In the genomic region with DNA sequence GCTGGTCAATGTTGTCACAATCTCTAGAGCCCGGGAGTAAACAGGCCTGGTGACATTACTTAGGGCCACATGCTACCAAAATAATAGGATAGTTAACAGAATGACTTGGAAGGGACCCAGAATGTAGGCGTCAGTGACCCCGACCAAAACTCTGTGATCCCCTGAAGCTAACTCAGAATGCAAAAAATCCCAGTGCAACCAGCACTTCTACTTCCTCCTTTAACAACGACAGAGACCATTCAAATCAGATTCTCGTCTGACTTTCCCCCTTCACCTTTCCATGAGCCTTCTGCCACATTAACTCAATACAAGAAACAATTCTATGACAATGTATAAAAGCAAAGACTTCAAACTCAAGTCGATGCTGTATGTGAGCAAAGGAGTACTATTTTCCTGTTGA, we compare ENCODE assay signal across 19 cellular contexts. TPM values are rescaled to one million over a fixed set of nuclear protein-coding genes. Genes with fewer than 3 reads are reported as not detected.
DNase-seq lines count a peak whose midpoint lies in the region; ATAC-seq and TF ChIP-seq lines count a peak whose summit lies in the region.
"Had no signal": no experiment of that assay in that cellular context is flagged by ENCODE, and none has a peak within 500 bp of the region (broad histone marks: within the 10 kb centered on the region; RNA-seq: fewer than 3 reads in every experiment).

No MANE protein-coding gene starts in this region.

- H3K9me3 Mint-ChIP-seq in GM23338, result no peaks in the 10 kb centered on the region

- CTCF ChIA-PET in Panc1 (lab: Charles Lee), result no interaction called here

- H4K20me1 ChIP-seq in GM23338 (replicated peaks; ENCODE audit: insufficient read depth), result no peaks in the 10 kb centered on the region
- H4K20me1 ChIP-seq: BLaER1 treated with 17β-estradiol and CSF1 and Interleukin-3, amounts not matched to agents 10 nM and 100 nM had no signal

- H3K4me1 Mint-ChIP-seq in GM23338, result no peaks in the 10 kb centered on the region

- H3K27ac Mint-ChIP-seq in GM23338, result no peak overlapping the region

- H3K27me3 ChIP-seq in GM23338 (ENCODE audit: insufficient read depth) (no peaks in the 10 kb centered on the region), Panc1 (ENCODE audit: control insufficient read depth, insufficient read depth, low read length) (no peaks in the 10 kb centered on the region), upper lobe of right lung (no peaks in the 10 kb centered on the region)
- H3K27me3 ChIP-seq: BLaER1 treated with 17β-estradiol and CSF1 and Interleukin-3, amounts not matched to agents 10 nM and 100 nM had no signal

- no peak for TF ChIP-seq POLR2A in lower leg skin (IDR thresholded peaks at IDR 0.05)

- H3K9me2 ChIP-seq in GM23338 (ENCODE audit: insufficient read depth), result no peaks in the 10 kb centered on the region

- no peak for TF ChIP-seq CTCF in GM12865 (IDR thresholded peaks at IDR 0.05; ENCODE audit: insufficient read depth, low read depth, low read length, missing control alignments)
- TF ChIP-seq CTCF in GM23338 (conservative IDR thresholded peaks at IDR 0.05; ENCODE audit: low read depth in 2 of 2), result no peak
- no peak for TF ChIP-seq CTCF in Panc1 (IDR thresholded peaks at IDR 0.05)
- TF ChIP-seq CTCF in upper lobe of right lung (IDR thresholded peaks at IDR 0.05), result no peak
- no peak for TF ChIP-seq CTCF in lower leg skin (IDR thresholded peaks at IDR 0.05)

- no peak overlapping the region for H3K4me3 ChIP-seq in GM12865 (ENCODE audit: low read depth, low read length)
- H3K4me3 ChIP-seq in GM23338, result no peak overlapping the region
- H3K4me3 ChIP-seq in Panc1 (ENCODE audit: low read depth in 2 of 2, low read length in 2 of 2), result no peak overlapping the region
- no peak overlapping the region for H3K4me3 ChIP-seq in upper lobe of right lung
- H3K4me3 ChIP-seq in lower leg skin (ENCODE audit: low read depth, poor library complexity, severe bottlenecking), result no peak overlapping the region
- H3K4me3 ChIP-seq: BLaER1 treated with 17β-estradiol and CSF1 and Interleukin-3, amounts not matched to agents 10 nM and 100 nM; PC-9; SK-N-MC had no signal

- 52 to 60% methylated on average over 6 of the region's 6 CpGs for WGBS in lower leg skin, 2 donors

- no peak overlapping the region for H3K27ac ChIP-seq in GM23338 (ENCODE audit: low read depth)
- H3K27ac ChIP-seq in Panc1 (ENCODE audit: low read length), result 0 out of 2 replicates have a peak overlapping the region, but pooled peaks have one; percentile 39
- H3K27ac ChIP-seq in upper lobe of right lung, result no peak overlapping the region
- H3K27ac ChIP-seq: PC-9, RWPE1, SK-N-MC had no signal

- H3K4me3 Mint-ChIP-seq in GM23338, result no peak overlapping the region

- POLR2A ChIA-PET in Panc1 (lab: Charles Lee), result no interaction called here

- no peaks in the 10 kb centered on the region for H3K36me3 Mint-ChIP-seq in GM23338 (ENCODE audit: low read depth)

- BruUV-seq in Panc1 (replicated peaks; lab: Mats Ljungman, UMichigan), result no TSS peak

- in situ Hi-C loops in Panc1 (cut with HindIII; ENCODE audit: low pct_unique_long_range_greater_than_20kb, low sequenced_read_pairs), result no loop called here

- H3K4me1 ChIP-seq in GM23338 (ENCODE audit: insufficient read depth), result no peaks in the 10 kb centered on the region
- peaks cover 7% of the 10 kb centered on the region for H3K4me1 ChIP-seq in Panc1 (ENCODE audit: control insufficient read depth, insufficient read depth, low read length)
- H3K4me1 ChIP-seq in upper lobe of right lung, result no peaks in the 10 kb centered on the region

- ATAC-seq in GM23338, result no peak
- no peak for ATAC-seq in Panc1
- ATAC-seq in upper lobe of right lung, result no peak
- no peak for ATAC-seq in GM18907 (IDR thresholded peaks at IDR 0.05; ENCODE audit: unreplicated experiment)
- no peak for ATAC-seq in HG02938 (IDR thresholded peaks at IDR 0.05; ENCODE audit: unreplicated experiment)

- H3K27me3 Mint-ChIP-seq in GM23338 (ENCODE audit: insufficient read depth, low read depth, poor library complexity), result no peaks in the 10 kb centered on the region

- no peaks in the 10 kb centered on the region for H3F3A ChIP-seq in GM23338 (replicated peaks; ENCODE audit: low read depth)

- H3K36me3 ChIP-seq in GM23338 (ENCODE audit: insufficient read depth) (no peaks in the 10 kb centered on the region), Panc1 (ENCODE audit: control insufficient read depth, insufficient read depth, low read length) (no peaks in the 10 kb centered on the region), upper lobe of right lung (no peaks in the 10 kb centered on the region)
- H3K36me3 ChIP-seq: BLaER1 treated with 17β-estradiol and CSF1 and Interleukin-3, amounts not matched to agents 10 nM and 100 nM had no signal

- peak overlapping the region; percentile 0; the same call in 1 of the 2 replicates for H2AFZ ChIP-seq in GM23338
- H2AFZ ChIP-seq: PC-9 had no signal

- peak; percentile 10 for DNase-seq in GM12865 (ENCODE audit: low read depth)
- DNase-seq in GM23338 (ENCODE audit: low spot score), result no peak
- DNase-seq in Panc1 (ENCODE audit: low read depth, low spot score), result no peak
- no peak for DNase-seq in upper lobe of right lung
- no peak for DNase-seq in lower leg skin (ENCODE audit: low spot score in 2 of 2)
- DNase-seq: DMS79, HCEC 1CT, Kasumi-1, NCI-H1417, NCI-H187, NCI-H446, NCI-H526, PC-9, SHP77 treated with DMSO at 0.1 percent for 48 hours had no signal

- H3K9me3 ChIP-seq in Panc1 (ENCODE audit: control insufficient read depth, insufficient read depth, low read depth, low read length), result no peaks in the 10 kb centered on the region
- H3K9me3 ChIP-seq in upper lobe of right lung, result no peaks in the 10 kb centered on the region
- H3K9me3 ChIP-seq: BLaER1 treated with 17β-estradiol and CSF1 and Interleukin-3, amounts not matched to agents 10 nM and 100 nM had no signal

- H3K79me2 ChIP-seq in GM23338 (replicated peaks; ENCODE audit: insufficient read depth), result no peaks in the 10 kb centered on the region

- H3K4me2 ChIP-seq in GM23338, result no peak overlapping the region
- H3K4me2 ChIP-seq: PC-9 had no signal

- intact Hi-C loops in Panc1 (cut with micrococcal nuclease; ENCODE audit: unreplicated experiment), result no loop called here
- intact Hi-C loops in upper lobe of right lung (cut with DNase I), result no loop called here
- intact Hi-C loops in lower leg skin (cut with DNase I; ENCODE audit: low total_unique reads), result no loop called here

TF ChIP-seq in GM23338, 12 proteins besides CTCF, POLR2A, EP300 and RAD21 (continues in another document):
- no peak for TF ChIP-seq NANOG (IDR thresholded peaks at IDR 0.05; ENCODE audit: borderline replicate concordance)
- no peak for TF ChIP-seq CREB1 (CRISPR knock-in tag; IDR thresholded peaks at IDR 0.05; ENCODE audit: low read depth)
- no peak for TF ChIP-seq JUNB (IDR thresholded peaks at IDR 0.05; ENCODE audit: unreplicated experiment)
- TF ChIP-seq ETS1 (IDR thresholded peaks at IDR 0.05), result no peak
- TF ChIP-seq ZNF114 (CRISPR knock-in tag; IDR thresholded peaks at IDR 0.05), result no peak
- no peak for TF ChIP-seq EZH2 (IDR thresholded peaks at IDR 0.05; ENCODE audit: low read depth, unreplicated experiment)
- TF ChIP-seq STAT1 (IDR thresholded peaks at IDR 0.05; ENCODE audit: unreplicated experiment), result no peak
- no peak for TF ChIP-seq EZH2phosphoT487 (IDR thresholded peaks at IDR 0.05; ENCODE audit: unreplicated experiment)
- TF ChIP-seq POLR2AphosphoS5 (IDR thresholded peaks at IDR 0.05; ENCODE audit: low read depth), result no peak

RNA-seq across cellular contexts. Expression of gene CDV3, which starts 51.5 kb away (rescaled TPM):
- total RNA-seq in GM23338 (2014; rRNA removed; shearing (Covaris generic)), result 119 TPM in 2 replicates
- polyA plus RNA-seq in GM23338 (2016; fragmentation: Nextera tagmentation; extraction: Ambion mirVana), result 36.6 and 44.1 TPM in 2 replicates
- total RNA-seq in Panc1 (2021; ENCODE audit: unreplicated experiment), result 506 TPM
- 291 TPM for polyA plus RNA-seq in Panc1 (2012; ENCODE audit: insufficient read length)
- total RNA-seq in upper lobe of right lung, result 184 TPM
- 100 to 1,000 TPM in 2 of 4 donors, 10 to 100 TPM in 2; 84.1 to 113 (median 103) TPM for total RNA-seq in lower leg skin
